ENCODE assay signal across 1 cellular context in the genomic region with DNA sequence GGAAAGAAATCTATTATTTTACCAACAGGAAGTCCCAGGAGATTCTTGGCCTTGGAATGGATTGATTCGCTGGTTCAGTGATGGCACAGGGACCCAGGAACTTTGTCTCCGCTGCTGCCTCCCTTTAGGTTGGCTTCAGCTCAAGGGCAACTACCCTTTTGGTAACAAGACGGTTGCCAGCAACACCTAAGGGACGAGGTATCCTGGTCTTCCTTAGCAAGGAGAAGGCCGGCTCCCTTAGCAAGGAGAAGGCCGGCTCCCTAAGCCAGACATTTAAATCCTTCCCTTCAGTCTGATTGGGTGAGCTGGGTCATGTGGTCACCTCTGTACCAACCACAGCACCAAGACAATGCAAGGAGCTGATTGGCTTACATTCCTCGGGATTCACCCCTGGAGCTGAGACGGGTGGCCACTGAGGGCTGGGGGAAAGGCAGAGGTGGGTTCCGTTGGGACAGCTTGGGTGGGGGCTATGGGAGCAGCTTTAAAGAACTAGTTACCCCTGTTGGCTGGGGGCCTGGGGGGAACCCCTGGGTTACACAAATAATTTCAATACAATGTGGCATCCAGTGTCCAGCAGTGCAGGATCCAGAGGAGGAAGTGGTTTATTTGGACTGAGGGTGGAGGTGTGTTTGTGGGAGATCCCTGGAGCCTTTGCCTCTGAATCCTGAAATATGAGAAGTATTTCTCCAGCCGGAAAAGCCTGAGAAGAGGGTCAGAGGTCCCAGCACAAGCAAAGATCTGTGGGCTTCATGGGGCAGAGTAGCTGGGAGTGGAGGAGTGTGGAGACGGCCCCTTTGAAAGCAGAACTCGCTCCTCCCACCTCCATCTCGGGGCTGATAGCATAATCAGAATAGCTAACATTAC.
A peak's percentile ranks its signal among the peaks of the same experiment; 100 is the strongest.
TF ChIP-seq lines count a peak whose summit lies in the region.

No MANE protein-coding gene starts in this region.

TF ChIP-seq in HCT116, 20 proteins besides CTCF, POLR2A, EP300 and RAD21 (continued from another document):
- TF ChIP-seq, protein P1, sequence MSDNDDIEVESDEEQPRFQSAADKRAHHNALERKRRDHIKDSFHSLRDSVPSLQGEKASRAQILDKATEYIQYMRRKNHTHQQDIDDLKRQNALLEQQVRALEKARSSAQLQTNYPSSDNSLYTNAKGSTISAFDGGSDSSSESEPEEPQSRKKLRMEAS (IDR thresholded peaks at IDR 0.05) = no peak
- TF ChIP-seq EGR1 (IDR thresholded peaks at IDR 0.05; ENCODE audit: low read depth) (no peak), POLR2AphosphoS5 (IDR thresholded peaks at IDR 0.05; ENCODE audit: low read depth, low read length) (peak; percentile 50; the same call in 1 of the 2 replicates), ZFX (IDR thresholded peaks at IDR 0.05) (0 out of 2 replicates have a peak, but pooled peaks have one; percentile 19), CEBPB (IDR thresholded peaks at IDR 0.05; ENCODE audit: low read depth) (no peak)
- TF ChIP-seq, protein P2, sequence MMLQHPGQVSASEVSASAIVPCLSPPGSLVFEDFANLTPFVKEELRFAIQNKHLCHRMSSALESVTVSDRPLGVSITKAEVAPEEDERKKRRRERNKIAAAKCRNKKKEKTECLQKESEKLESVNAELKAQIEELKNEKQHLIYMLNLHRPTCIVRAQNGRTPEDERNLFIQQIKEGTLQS (IDR thresholded peaks at IDR 0.05) = no peak
